1 cellular context compared by ENCODE assay signal in the genomic region with DNA sequence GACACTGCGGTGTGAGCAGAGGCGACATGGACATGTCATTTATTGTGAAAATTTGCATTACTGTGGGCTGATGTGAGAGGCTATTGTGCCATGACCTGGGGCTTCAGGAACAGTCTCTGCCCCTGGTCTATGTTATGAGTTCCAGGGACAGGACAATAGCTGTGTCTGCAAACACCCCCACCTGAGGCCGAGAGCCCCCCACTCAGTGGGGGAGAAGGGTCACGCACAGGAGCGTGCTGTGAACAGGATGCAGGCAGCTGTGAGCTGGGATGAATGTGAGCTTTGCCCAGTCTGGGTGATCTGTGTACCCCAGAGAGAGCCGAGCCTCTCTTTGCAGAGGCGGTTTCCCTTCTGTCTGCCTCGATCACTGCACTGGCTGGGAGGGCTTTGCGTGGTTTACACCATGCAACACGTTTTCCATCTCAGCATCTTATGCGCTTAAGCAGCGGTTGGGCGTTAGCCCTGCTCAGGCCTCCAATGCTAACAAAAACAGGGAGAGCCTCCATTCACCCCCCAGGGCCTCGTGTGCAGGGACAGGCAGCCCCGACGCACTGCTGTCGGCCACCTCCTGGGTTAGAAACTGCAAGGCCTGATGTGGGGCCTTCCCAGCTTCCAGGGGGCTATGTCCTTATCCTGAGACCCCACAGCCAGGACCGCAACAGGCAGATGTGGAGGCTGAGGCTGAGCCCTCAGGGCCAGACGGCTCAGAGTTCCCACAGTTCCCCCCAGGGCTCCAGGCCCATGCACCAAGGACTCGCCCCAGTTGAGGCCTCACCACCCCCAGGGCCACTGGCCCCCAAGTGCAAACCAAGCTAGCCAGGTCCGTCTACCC.
TF ChIP-seq lines count a peak whose summit lies in the region.

No MANE protein-coding gene starts in this region.

TF ChIP-seq in HepG2, 621 proteins besides CTCF, POLR2A, EP300 and RAD21 (continued from another document and continues in another):
- TF ChIP-seq, protein P1, sequence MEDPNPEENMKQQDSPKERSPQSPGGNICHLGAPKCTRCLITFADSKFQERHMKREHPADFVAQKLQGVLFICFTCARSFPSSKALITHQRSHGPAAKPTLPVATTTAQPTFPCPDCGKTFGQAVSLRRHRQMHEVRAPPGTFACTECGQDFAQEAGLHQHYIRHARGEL (CRISPR knock-in tag; IDR thresholded peaks at IDR 0.05), result 0 out of 2 replicates have a peak, but pooled peaks have one; percentile 74
- TF ChIP-seq, protein P2, sequence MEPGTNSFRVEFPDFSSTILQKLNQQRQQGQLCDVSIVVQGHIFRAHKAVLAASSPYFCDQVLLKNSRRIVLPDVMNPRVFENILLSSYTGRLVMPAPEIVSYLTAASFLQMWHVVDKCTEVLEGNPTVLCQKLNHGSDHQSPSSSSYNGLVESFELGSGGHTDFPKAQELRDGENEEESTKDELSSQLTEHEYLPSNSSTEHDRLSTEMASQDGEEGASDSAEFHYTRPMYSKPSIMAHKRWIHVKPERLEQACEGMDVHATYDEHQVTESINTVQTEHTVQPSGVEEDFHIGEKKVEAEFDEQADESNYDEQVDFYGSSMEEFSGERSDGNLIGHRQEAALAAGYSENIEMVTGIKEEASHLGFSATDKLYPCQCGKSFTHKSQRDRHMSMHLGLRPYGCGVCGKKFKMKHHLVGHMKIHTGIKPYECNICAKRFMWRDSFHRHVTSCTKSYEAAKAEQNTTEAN (CRISPR knock-in tag; conservative IDR thresholded peaks at IDR 0.05), result 0 out of 2 replicates have a peak, but pooled peaks have one; percentile 23
- TF ChIP-seq SMAD9 (CRISPR knock-in tag; IDR thresholded peaks at IDR 0.05) (no peak), HDAC2 (CRISPR knock-in tag; IDR thresholded peaks at IDR 0.05) (peak; percentile 38; the same call in 1 of the 2 replicates), ZMAT3 (CRISPR knock-in tag; conservative IDR thresholded peaks at IDR 0.05) (0 out of 2 replicates have a peak, but pooled peaks have one; percentile 65), RFX3 (CRISPR knock-in tag; IDR thresholded peaks at IDR 0.05) (no peak), ZFP82 (CRISPR knock-in tag; IDR thresholded peaks at IDR 0.05; ENCODE audit: borderline replicate concordance) (no peak), SNAPC2 (CRISPR knock-in tag; IDR thresholded peaks at IDR 0.05) (0 out of 2 replicates have a peak, but pooled peaks have one; percentile 53), ZNF615 (CRISPR knock-in tag; IDR thresholded peaks at IDR 0.05; ENCODE audit: borderline replicate concordance) (no peak), ZNF350 (CRISPR knock-in tag; IDR thresholded peaks at IDR 0.05; ENCODE audit: borderline replicate concordance, low read depth) (peak; percentile 24; the same call in 1 of the 2 replicates), ZNF296 (CRISPR knock-in tag; conservative IDR thresholded peaks at IDR 0.05) (0 out of 2 replicates have a peak, but pooled peaks have one; percentile 53), ZNF501 (CRISPR knock-in tag; IDR thresholded peaks at IDR 0.05) (no peak), MAX (IDR thresholded peaks at IDR 0.05) (0 out of 2 replicates have a peak, but pooled peaks have one; percentile 38), AGO1 (IDR thresholded peaks at IDR 0.05; ENCODE audit: low read depth, low read length, poor library complexity, severe bottlenecking) (peak; percentile 79), ZNF691 (CRISPR knock-in tag; IDR thresholded peaks at IDR 0.05; ENCODE audit: borderline replicate concordance, low read depth) (peak; percentile 84; the same call in 1 of the 2 replicates), GLI4 (CRISPR knock-in tag; IDR thresholded peaks at IDR 0.05; ENCODE audit: borderline replicate concordance) (no peak), NR2F2 (IDR thresholded peaks at IDR 0.05; ENCODE audit: borderline replicate concordance, low read depth) (0 out of 2 replicates have a peak, but pooled peaks have one; percentile 62), ZNF121 (CRISPR knock-in tag; IDR thresholded peaks at IDR 0.05) (no peak), ZNF574 (CRISPR knock-in tag; IDR thresholded peaks at IDR 0.05) (peak; percentile 40; the same call in 1 of the 2 replicates), KLF13 (CRISPR knock-in tag; IDR thresholded peaks at IDR 0.05) (no peak), GATAD2A (CRISPR knock-in tag; IDR thresholded peaks at IDR 0.05) (no peak), ZNF253 (CRISPR knock-in tag; IDR thresholded peaks at IDR 0.05; ENCODE audit: borderline replicate concordance) (no peak), ZNF230 (CRISPR knock-in tag; IDR thresholded peaks at IDR 0.05) (no peak), NCOR1 (IDR thresholded peaks at IDR 0.05; ENCODE audit: borderline replicate concordance, low read length) (peak; percentile 46; the same call in 1 of the 2 replicates), ZNF24 (IDR thresholded peaks at IDR 0.05) (no peak), ZNF292 (CRISPR knock-in tag; IDR thresholded peaks at IDR 0.05; ENCODE audit: borderline replicate concordance, low read depth) (peak; percentile 66; the same call in 1 of the 2 replicates), ZSCAN22 (CRISPR knock-in tag; IDR thresholded peaks at IDR 0.05) (no peak), ZNF747 (CRISPR knock-in tag; IDR thresholded peaks at IDR 0.05; ENCODE audit: borderline replicate concordance) (0 out of 2 replicates have a peak, but pooled peaks have one; percentile 43), HNRNPL (IDR thresholded peaks at IDR 0.05; ENCODE audit: low read depth, low read length) (peak; percentile 66; the same call in 1 of the 2 replicates), THYN1 (CRISPR knock-in tag; IDR thresholded peaks at IDR 0.05; ENCODE audit: borderline replicate concordance, low read depth) (no peak), ELF3 (CRISPR knock-in tag; IDR thresholded peaks at IDR 0.05) (no peak), SOX13 (IDR thresholded peaks at IDR 0.05) (peak; percentile 37; the same call in 1 of the 2 replicates), SOX13 (CRISPR knock-in tag; conservative IDR thresholded peaks at IDR 0.05 in 1 of 2, IDR thresholded peaks at IDR 0.05 in 1 of 2) (no peak), MLLT10 (CRISPR knock-in tag; IDR thresholded peaks at IDR 0.05) (no peak), ZNF644 (CRISPR knock-in tag; IDR thresholded peaks at IDR 0.05; ENCODE audit: low read depth) (no peak), TCF12 (IDR thresholded peaks at IDR 0.05) (no peak), TCF12 (CRISPR knock-in tag; IDR thresholded peaks at IDR 0.05) (peak; percentile 60; the same call in 1 of the 2 replicates), RNF2 (conservative IDR thresholded peaks at IDR 0.05; ENCODE audit: low read depth) (no peak), IKZF4 (CRISPR knock-in tag; IDR thresholded peaks at IDR 0.05; ENCODE audit: borderline replicate concordance, low read depth, not compliant biosample characterization) (peak; percentile 28), ZNF331 (CRISPR knock-in tag; IDR thresholded peaks at IDR 0.05) (0 out of 2 replicates have a peak, but pooled peaks have one; percentile 6), ISX (CRISPR knock-in tag; conservative IDR thresholded peaks at IDR 0.05) (no peak), U2AF1 (optimal IDR thresholded peaks at IDR 0.05; ENCODE audit: low read depth, low read length) (peak; percentile 63), ZNF891 (CRISPR knock-in tag; IDR thresholded peaks at IDR 0.05) (no peak), TBX2 (CRISPR knock-in tag; IDR thresholded peaks at IDR 0.05; ENCODE audit: borderline replicate concordance) (peak; percentile 64; the same call in 1 of the 2 replicates)
- TF ChIP-seq, protein P3, sequence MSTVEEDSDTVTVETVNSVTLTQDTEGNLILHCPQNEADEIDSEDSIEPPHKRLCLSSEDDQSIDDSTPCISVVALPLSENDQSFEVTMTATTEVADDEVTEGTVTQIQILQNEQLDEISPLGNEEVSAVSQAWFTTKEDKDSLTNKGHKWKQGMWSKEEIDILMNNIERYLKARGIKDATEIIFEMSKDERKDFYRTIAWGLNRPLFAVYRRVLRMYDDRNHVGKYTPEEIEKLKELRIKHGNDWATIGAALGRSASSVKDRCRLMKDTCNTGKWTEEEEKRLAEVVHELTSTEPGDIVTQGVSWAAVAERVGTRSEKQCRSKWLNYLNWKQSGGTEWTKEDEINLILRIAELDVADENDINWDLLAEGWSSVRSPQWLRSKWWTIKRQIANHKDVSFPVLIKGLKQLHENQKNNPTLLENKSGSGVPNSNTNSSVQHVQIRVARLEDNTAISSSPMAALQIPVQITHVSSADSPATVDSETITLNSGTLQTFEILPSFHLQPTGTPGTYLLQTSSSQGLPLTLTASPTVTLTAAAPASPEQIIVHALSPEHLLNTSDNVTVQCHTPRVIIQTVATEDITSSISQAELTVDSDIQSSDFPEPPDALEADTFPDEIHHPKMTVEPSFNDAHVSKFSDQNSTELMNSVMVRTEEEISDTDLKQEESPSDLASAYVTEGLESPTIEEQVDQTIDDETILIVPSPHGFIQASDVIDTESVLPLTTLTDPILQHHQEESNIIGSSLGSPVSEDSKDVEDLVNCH (CRISPR knock-in tag; IDR thresholded peaks at IDR 0.05), result 0 out of 2 replicates have a peak, but pooled peaks have one; percentile 56
- TF ChIP-seq, protein P4, sequence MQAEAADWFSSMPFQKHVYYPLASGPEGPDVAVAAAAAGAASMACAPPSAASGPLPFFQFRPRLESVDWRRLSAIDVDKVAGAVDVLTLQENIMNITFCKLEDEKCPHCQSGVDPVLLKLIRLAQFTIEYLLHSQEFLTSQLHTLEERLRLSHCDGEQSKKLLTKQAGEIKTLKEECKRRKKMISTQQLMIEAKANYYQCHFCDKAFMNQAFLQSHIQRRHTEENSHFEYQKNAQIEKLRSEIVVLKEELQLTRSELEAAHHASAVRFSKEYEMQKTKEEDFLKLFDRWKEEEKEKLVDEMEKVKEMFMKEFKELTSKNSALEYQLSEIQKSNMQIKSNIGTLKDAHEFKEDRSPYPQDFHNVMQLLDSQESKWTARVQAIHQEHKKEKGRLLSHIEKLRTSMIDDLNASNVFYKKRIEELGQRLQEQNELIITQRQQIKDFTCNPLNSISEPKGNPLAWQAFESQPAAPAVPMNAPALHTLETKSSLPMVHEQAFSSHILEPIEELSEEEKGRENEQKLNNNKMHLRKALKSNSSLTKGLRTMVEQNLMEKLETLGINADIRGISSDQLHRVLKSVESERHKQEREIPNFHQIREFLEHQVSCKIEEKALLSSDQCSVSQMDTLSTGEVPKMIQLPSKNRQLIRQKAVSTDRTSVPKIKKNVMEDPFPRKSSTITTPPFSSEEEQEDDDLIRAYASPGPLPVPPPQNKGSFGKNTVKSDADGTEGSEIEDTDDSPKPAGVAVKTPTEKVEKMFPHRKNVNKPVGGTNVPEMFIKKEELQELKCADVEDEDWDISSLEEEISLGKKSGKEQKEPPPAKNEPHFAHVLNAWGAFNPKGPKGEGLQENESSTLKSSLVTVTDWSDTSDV (CRISPR knock-in tag; IDR thresholded peaks at IDR 0.05), result no peak
- TF ChIP-seq, protein P5, sequence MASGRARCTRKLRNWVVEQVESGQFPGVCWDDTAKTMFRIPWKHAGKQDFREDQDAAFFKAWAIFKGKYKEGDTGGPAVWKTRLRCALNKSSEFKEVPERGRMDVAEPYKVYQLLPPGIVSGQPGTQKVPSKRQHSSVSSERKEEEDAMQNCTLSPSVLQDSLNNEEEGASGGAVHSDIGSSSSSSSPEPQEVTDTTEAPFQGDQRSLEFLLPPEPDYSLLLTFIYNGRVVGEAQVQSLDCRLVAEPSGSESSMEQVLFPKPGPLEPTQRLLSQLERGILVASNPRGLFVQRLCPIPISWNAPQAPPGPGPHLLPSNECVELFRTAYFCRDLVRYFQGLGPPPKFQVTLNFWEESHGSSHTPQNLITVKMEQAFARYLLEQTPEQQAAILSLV (CRISPR knock-in tag; IDR thresholded peaks at IDR 0.05; ENCODE audit: borderline replicate concordance), result no peak
- TF ChIP-seq, protein P6, sequence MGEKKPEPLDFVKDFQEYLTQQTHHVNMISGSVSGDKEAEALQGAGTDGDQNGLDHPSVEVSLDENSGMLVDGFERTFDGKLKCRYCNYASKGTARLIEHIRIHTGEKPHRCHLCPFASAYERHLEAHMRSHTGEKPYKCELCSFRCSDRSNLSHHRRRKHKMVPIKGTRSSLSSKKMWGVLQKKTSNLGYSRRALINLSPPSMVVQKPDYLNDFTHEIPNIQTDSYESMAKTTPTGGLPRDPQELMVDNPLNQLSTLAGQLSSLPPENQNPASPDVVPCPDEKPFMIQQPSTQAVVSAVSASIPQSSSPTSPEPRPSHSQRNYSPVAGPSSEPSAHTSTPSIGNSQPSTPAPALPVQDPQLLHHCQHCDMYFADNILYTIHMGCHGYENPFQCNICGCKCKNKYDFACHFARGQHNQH (CRISPR knock-in tag; IDR thresholded peaks at IDR 0.05), result peak; percentile 10; the same call in 1 of the 2 replicates
- TF ChIP-seq, protein P7, sequence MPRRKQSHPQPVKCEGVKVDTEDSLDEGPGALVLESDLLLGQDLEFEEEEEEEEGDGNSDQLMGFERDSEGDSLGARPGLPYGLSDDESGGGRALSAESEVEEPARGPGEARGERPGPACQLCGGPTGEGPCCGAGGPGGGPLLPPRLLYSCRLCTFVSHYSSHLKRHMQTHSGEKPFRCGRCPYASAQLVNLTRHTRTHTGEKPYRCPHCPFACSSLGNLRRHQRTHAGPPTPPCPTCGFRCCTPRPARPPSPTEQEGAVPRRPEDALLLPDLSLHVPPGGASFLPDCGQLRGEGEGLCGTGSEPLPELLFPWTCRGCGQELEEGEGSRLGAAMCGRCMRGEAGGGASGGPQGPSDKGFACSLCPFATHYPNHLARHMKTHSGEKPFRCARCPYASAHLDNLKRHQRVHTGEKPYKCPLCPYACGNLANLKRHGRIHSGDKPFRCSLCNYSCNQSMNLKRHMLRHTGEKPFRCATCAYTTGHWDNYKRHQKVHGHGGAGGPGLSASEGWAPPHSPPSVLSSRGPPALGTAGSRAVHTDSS (CRISPR knock-in tag; conservative IDR thresholded peaks at IDR 0.05), result no peak
